ENCODE assay signal across 16 cellular contexts in genomic region chr11:34167961-34168360, GRCh38.
"Had no signal": no experiment of that assay in that cellular context is flagged by ENCODE, and none has a peak within 500 bp of the region (broad histone marks: within the 10 kb centered on the region; RNA-seq: fewer than 3 reads in every experiment).

No MANE protein-coding gene starts in this region.

- H3K9me3 ChIP-seq: gastrocnemius medialis, heart right ventricle, left ventricle myocardium inferior, ovary, tibial artery had no signal

- H3K4me1 Mint-ChIP-seq: naive thymus-derived CD4-positive, alpha-beta T cell; stimulated activated memory B cell treated with anti-CD40 and anti-IgM and Interleukin-4, amounts not matched to agents 10 μg/mL and 1 μg/mL and 100 μg/mL, for 72 hours had no signal

- H3K9me3 Mint-ChIP-seq: naive thymus-derived CD4-positive, alpha-beta T cell; nephron progenitor cell; stimulated activated memory B cell treated with anti-CD40 and anti-IgM and Interleukin-4, amounts not matched to agents 10 μg/mL and 1 μg/mL and 100 μg/mL, for 72 hours; stimulated activated naive CD8-positive, alpha-beta T cell treated with anti-CD3 and anti-CD28 coated beads, Interleukin-15, Interleukin-2, amounts not matched to agents 100 ng/mL and 50 ng/mL, for 24 hours had no signal

- DNase-seq: central memory CD4-positive, alpha-beta T cell; cortex of kidney; dorsolateral prefrontal cortex; effector CD8-positive, alpha-beta T cell; gastrocnemius medialis; heart right ventricle; left ventricle myocardium inferior; naive thymus-derived CD4-positive, alpha-beta T cell; nephron progenitor cell; ovary; stimulated activated CD4-positive, alpha-beta T cell treated with anti-CD3 and anti-CD28 coated beads, Interleukin-2, amount 100 ng/mL, for 48 hours; tibial artery had no signal

- H3K36me3 Mint-ChIP-seq: naive thymus-derived CD4-positive, alpha-beta T cell had no signal

- H3K4me3 Mint-ChIP-seq: naive thymus-derived CD4-positive, alpha-beta T cell; nephron progenitor cell; stimulated activated memory B cell treated with anti-CD40 and anti-IgM and Interleukin-4, amounts not matched to agents 10 μg/mL and 1 μg/mL and 100 μg/mL, for 72 hours; stimulated activated naive CD8-positive, alpha-beta T cell treated with anti-CD3 and anti-CD28 coated beads, Interleukin-15, Interleukin-2, amounts not matched to agents 100 ng/mL and 50 ng/mL, for 24 hours had no signal

- H3K27ac Mint-ChIP-seq: naive thymus-derived CD4-positive, alpha-beta T cell; nephron progenitor cell; stimulated activated memory B cell treated with anti-CD40 and anti-IgM and Interleukin-4, amounts not matched to agents 10 μg/mL and 1 μg/mL and 100 μg/mL, for 72 hours; stimulated activated naive CD8-positive, alpha-beta T cell treated with anti-CD3 and anti-CD28 coated beads, Interleukin-15, Interleukin-2, amounts not matched to agents 100 ng/mL and 50 ng/mL, for 24 hours had no signal

- H3K27me3 Mint-ChIP-seq: stimulated activated naive CD8-positive, alpha-beta T cell treated with anti-CD3 and anti-CD28 coated beads, Interleukin-15, Interleukin-2, amounts not matched to agents 100 ng/mL and 50 ng/mL, for 24 hours had no signal

- H3K36me3 ChIP-seq: gastrocnemius medialis, ovary had no signal

- H3K27ac ChIP-seq: dorsolateral prefrontal cortex, heart right ventricle, left ventricle myocardium inferior, ovary, tibial artery had no signal

- H3K4me1 ChIP-seq: tibial artery had no signal

- H3K4me3 ChIP-seq: dorsolateral prefrontal cortex, gastrocnemius medialis, heart right ventricle, left ventricle myocardium inferior, lung, ovary, smooth muscle cell, tibial artery had no signal

- H3K27me3 ChIP-seq: gastrocnemius medialis, ovary, tibial artery had no signal
